ENCODE assay signal across 8 cellular contexts in genomic region chr14:65101631-65102440, GRCh38.
DNase-seq lines count a peak whose midpoint lies in the region; ATAC-seq and TF ChIP-seq lines count a peak whose summit lies in the region.

No MANE protein-coding gene starts in this region.

- ATAC-seq in HG03432 (IDR thresholded peaks at IDR 0.05; ENCODE audit: unreplicated experiment) (peak; percentile 29), GM18870 (IDR thresholded peaks at IDR 0.05; ENCODE audit: unreplicated experiment) (no peak), GM21619 (IDR thresholded peaks at IDR 0.05; ENCODE audit: unreplicated experiment) (no peak)

- no peaks in the 10 kb centered on the region for H3K36me3 ChIP-seq in effector memory CD4-positive, alpha-beta T cell (ENCODE audit: control insufficient read depth, insufficient read depth, low read length)
- H3K36me3 ChIP-seq in muscle layer of duodenum (ENCODE audit: control insufficient read depth in 1 of 2, insufficient read depth in 2 of 2, low read length in 2 of 2) = peaks cover 0 to 2% of the 10 kb centered on the region in 2 donors

- peak overlapping the region; percentile 99 for H3K27ac ChIP-seq in effector memory CD4-positive, alpha-beta T cell (ENCODE audit: insufficient read depth, low read length, poor library complexity, severe bottlenecking)
- H3K27ac ChIP-seq in muscle layer of duodenum (ENCODE audit: low read length) = peak overlapping the region; percentile 78

- no peak for TF ChIP-seq CTCF in GM12864 (IDR thresholded peaks at IDR 0.05; ENCODE audit: low read depth, low read length, missing control alignments)

- H3K4me1 ChIP-seq in effector memory CD4-positive, alpha-beta T cell (ENCODE audit: control insufficient read depth, insufficient read depth, low read length, poor library complexity, severe bottlenecking) = peaks cover 35% of the 10 kb centered on the region
- peaks cover 14 to 37% of the 10 kb centered on the region in 2 donors for H3K4me1 ChIP-seq in muscle layer of duodenum (ENCODE audit: control insufficient read depth in 1 of 2, insufficient read depth in 2 of 2, low read length in 2 of 2)

- peak overlapping the region; percentile 99 for H3K4me3 ChIP-seq in GM12864 (ENCODE audit: low read depth, low read length)
- H3K4me3 ChIP-seq in effector memory CD4-positive, alpha-beta T cell (ENCODE audit: insufficient read depth, low read depth, low read length, poor library complexity, severe bottlenecking) = peak overlapping the region; percentile 99
- H3K4me3 ChIP-seq in muscle layer of duodenum (ENCODE audit: low read depth in 1 of 2, low read length in 2 of 2) = peak overlapping the region; percentile 68 to 92

- no peaks in the 10 kb centered on the region for H3K9me3 ChIP-seq in effector memory CD4-positive, alpha-beta T cell (ENCODE audit: control insufficient read depth, low read length)
- H3K9me3 ChIP-seq in muscle layer of duodenum (ENCODE audit: control insufficient read depth in 1 of 2, low read length in 2 of 2) = no peaks in the 10 kb centered on the region

- DNase-seq in GM12864 (ENCODE audit: low read depth) = no peak
- DNase-seq in activated CD4-positive, alpha-beta T cell treated with anti-CD3 and anti-CD28 coated beads, Interleukin-2, amount 50 U/mL, for 48 hours = peak; percentile 30 to 33
- peak; percentile 31 to 38 (median 33) for DNase-seq in effector memory CD4-positive, alpha-beta T cell
- DNase-seq in stimulated activated naive CD4-positive, alpha-beta T cell treated with Interleukin-2 at 50 U/mL for 16 hours (lab: John Stamatoyannopoulos, UW) = peak; percentile 30

- H3K27me3 ChIP-seq in effector memory CD4-positive, alpha-beta T cell (replicated peaks; ENCODE audit: control insufficient read depth, insufficient read depth, low read length, poor library complexity, severe bottlenecking) = no peaks in the 10 kb centered on the region
- no peaks in the 10 kb centered on the region for H3K27me3 ChIP-seq in muscle layer of duodenum (ENCODE audit: low read depth, low read length)
